In genomic region chr1:39183503-39184353, GRCh38 we compare ENCODE assay signal across 8 cellular contexts. TPM values are rescaled to one million over a fixed set of nuclear protein-coding genes. Genes with fewer than 3 reads are reported as not detected.
DNase-seq lines count a peak whose midpoint lies in the region; ATAC-seq and TF ChIP-seq lines count a peak whose summit lies in the region.

No MANE protein-coding gene starts in this region.

- POLR2A ChIA-PET in CD8-positive, alpha-beta memory T cell (lab: Charles Lee) = interaction anchor here (0.7 to 1.1 kb wide), 2 partner anchors 9 to 33 kb away, joined by 3 to 6 read pairs; no protein-coding TSS in a partner anchor
- POLR2A ChIA-PET in HEK293T (lab: Yijun Ruan, JAX) = interaction anchor here (0.7 to 1.7 kb wide), 3 partner anchors 25 to 78 kb away, joined by 3 to 4 read pairs (median 4); no protein-coding TSS in a partner anchor

- no peak for ATAC-seq in HG03460 (IDR thresholded peaks at IDR 0.05; ENCODE audit: unreplicated experiment)

- no peaks in the 10 kb centered on the region for H3K36me3 Mint-ChIP-seq in CD8-positive, alpha-beta memory T cell

- peaks cover 20% of the 10 kb centered on the region for H3K4me1 ChIP-seq in CD8-positive, alpha-beta memory T cell (ENCODE audit: insufficient read depth, low read length)
- peaks cover 43% of the 10 kb centered on the region for H3K4me1 ChIP-seq in muscle layer of colon (ENCODE audit: insufficient read depth, low read length)

- peaks cover 24 to 39% (median 34%) of the 10 kb centered on the region in 3 donors for H3K4me1 Mint-ChIP-seq in CD8-positive, alpha-beta memory T cell

- no peaks in the 10 kb centered on the region for H3K9me3 Mint-ChIP-seq in CD8-positive, alpha-beta memory T cell

- H3K27me3 Mint-ChIP-seq in CD8-positive, alpha-beta memory T cell = peaks cover 0 to 2% of the 10 kb centered on the region in 2 donors

- DNase-seq in CD8-positive, alpha-beta memory T cell = peak; percentile 68 to 90 (median 83)
- DNase-seq in HEK293T (ENCODE audit: extremely low spot score) (peak; percentile 63), NCI-H460 (ENCODE audit: extremely low read depth, low read depth) (peak; percentile 59), dermis microvascular lymphatic vessel endothelial cell (ENCODE audit: low read depth in 2 of 2) (peak; percentile 77 to 95)
- peak; percentile 88 for DNase-seq in activated CD4-positive, alpha-beta T cell treated with anti-CD3 and anti-CD28 coated beads for 48 hours
- DNase-seq in stimulated activated naive CD4-positive, alpha-beta T cell (lab: John Stamatoyannopoulos, UW) = peak; percentile 77 to 88 (median 84)

- H3K27me3 ChIP-seq in CD8-positive, alpha-beta memory T cell (ENCODE audit: insufficient read depth, low read length, poor library complexity, severe bottlenecking) = no peaks in the 10 kb centered on the region
- H3K27me3 ChIP-seq in muscle layer of colon (ENCODE audit: control insufficient read depth in 1 of 2, insufficient read depth in 2 of 2, low read length in 2 of 2) = no peaks in the 10 kb centered on the region

- peak overlapping the region; percentile 4 for H3K27ac ChIP-seq in CD8-positive, alpha-beta memory T cell (ENCODE audit: low read depth, low read length)
- H3K27ac ChIP-seq in muscle layer of colon (ENCODE audit: low read depth, low read length) = peak overlapping the region; percentile 60

- no peaks in the 10 kb centered on the region for H3K36me3 ChIP-seq in CD8-positive, alpha-beta memory T cell (ENCODE audit: insufficient read depth, low read length)
- H3K36me3 ChIP-seq in muscle layer of colon (ENCODE audit: insufficient read depth, low read length) = no peaks in the 10 kb centered on the region

- peak overlapping the region in 3 of 7 donors; percentile 0 to 30 (median 2) for H3K4me3 Mint-ChIP-seq in CD8-positive, alpha-beta memory T cell

- H3K9me3 ChIP-seq in CD8-positive, alpha-beta memory T cell (ENCODE audit: low read length) = no peaks in the 10 kb centered on the region
- H3K9me3 ChIP-seq in muscle layer of colon (ENCODE audit: low read length) = no peaks in the 10 kb centered on the region

- no peak overlapping the region for H3K9ac ChIP-seq in muscle layer of colon (ENCODE audit: low read length)

- H3K27ac Mint-ChIP-seq in CD8-positive, alpha-beta memory T cell = peak overlapping the region; percentile 84 to 96 (median 92)

- no peak overlapping the region for H3K4me3 ChIP-seq in CD8-positive, alpha-beta memory T cell (ENCODE audit: low read length)
- no peak overlapping the region for H3K4me3 ChIP-seq in muscle layer of colon (ENCODE audit: low read depth in 1 of 2, low read length in 2 of 2)

- CTCF ChIA-PET in CD8-positive, alpha-beta memory T cell (lab: Charles Lee) = interaction anchor here (0.6 to 3.2 kb wide), 21 partner anchors 8 to 228 kb away, joined by 3 to 41 read pairs (median 4); no protein-coding TSS in a partner anchor
- CTCF ChIA-PET in HEK293T (lab: Yijun Ruan, JAX) = interaction anchor here (0.6 to 1.8 kb wide), 14 partner anchors 9 to 371 kb away, joined by 3 to 15 read pairs (median 4); partner anchors contain the start of gene MACF1

TF ChIP-seq in HEK293T, 16 proteins besides CTCF, POLR2A, EP300 and RAD21:
- no peak for TF ChIP-seq FOXK2 (IDR thresholded peaks at IDR 0.05)
- TF ChIP-seq FOXA1 (IDR thresholded peaks at IDR 0.05) = no peak
- TF ChIP-seq PKNOX1 (IDR thresholded peaks at IDR 0.05) = peak; percentile 81
TF ChIP-seq in HEK293T: peak in this region for 1.

RNA-seq across cellular contexts. Expression of gene MACF1, which starts 20.8 kb away (rescaled TPM):
- total RNA-seq in CD8-positive, alpha-beta memory T cell = 100 to 1,000 TPM; 151 to 154 TPM
- 87.6 TPM for polyA plus RNA-seq in CD8-positive, alpha-beta memory T cell
- 34.8 and 35.9 TPM in 2 replicates for total RNA-seq in NCI-H460 (2014; rRNA removed; shearing (Covaris generic))
- polyA plus RNA-seq in NCI-H460 (2014; cell fraction: nucleus; rRNA removed) = 40.9 and 91.4 TPM in 2 replicates
- 316 and 401 TPM in 2 replicates for total RNA-seq in dermis microvascular lymphatic vessel endothelial cell
